ENCODE assay signal across 12 cellular contexts in genomic region chr10:23171232-23171876, GRCh38. TPM values are rescaled to one million over a fixed set of nuclear protein-coding genes. Genes with fewer than 3 reads are reported as not detected.
DNase-seq lines count a peak whose midpoint lies in the region; ATAC-seq, FAIRE-seq and TF ChIP-seq lines count a peak whose summit lies in the region.
"Had no signal": no experiment of that assay in that cellular context is flagged by ENCODE, and none has a peak within 500 bp of the region (broad histone marks: within the 10 kb centered on the region; RNA-seq: fewer than 3 reads in every experiment).

No MANE protein-coding gene starts in this region.

- DNase-seq in DND-41 (peak; percentile 10), NB4 (ENCODE audit: low read depth) (peak; percentile 7), dermis blood vessel endothelial cell (peak; percentile 59), right lobe of liver (no peak), H54 (ENCODE audit: insufficient read length, low spot score) (no peak), smooth muscle cell (lab: John Stamatoyannopoulos, UW; ENCODE audit: unreplicated experiment) (no peak), hippocampal formation (lab: John Stamatoyannopoulos, UW) (no peak)
- DNase-seq: CD8-positive, alpha-beta memory T cell; right cardiac atrium had no signal

- H3K4me3 ChIP-seq in DND-41 (ENCODE audit: low read depth in 1 of 2, low read length in 2 of 2) (no peak overlapping the region), NB4 (ENCODE audit: low read depth, low read length) (no peak overlapping the region), right lobe of liver (no peak overlapping the region), smooth muscle cell (no peak overlapping the region)

- no peaks in the 10 kb centered on the region for H3K9me3 ChIP-seq in DND-41 (ENCODE audit: insufficient read depth, low read length, severe bottlenecking)
- H3K9me3 ChIP-seq in right lobe of liver: no peaks in the 10 kb centered on the region
- H3K9me3 ChIP-seq in smooth muscle cell (replicated peaks; ENCODE audit: low read depth): no peaks in the 10 kb centered on the region

- H3K27me3 ChIP-seq in DND-41 (ENCODE audit: insufficient read depth, low read length, poor library complexity): no peaks in the 10 kb centered on the region
- H3K27me3 ChIP-seq in right lobe of liver: peaks cover 0 to 16% of the 10 kb centered on the region in 2 donors
- peaks cover 97% of the 10 kb centered on the region for H3K27me3 ChIP-seq in smooth muscle cell (ENCODE audit: low read depth)

- H4K20me1 ChIP-seq in DND-41 (ENCODE audit: insufficient read depth, low read length) (no peaks in the 10 kb centered on the region), smooth muscle cell (ENCODE audit: low read depth) (no peaks in the 10 kb centered on the region)

- FAIRE-seq in H54 (lab: Jason Lieb, UNC): no peak

- ATAC-seq in DND-41 (ENCODE audit: insufficient read depth, low read depth) (no peak), right lobe of liver (peak in 3 of 4 donors; percentile 50 to 72 (median 58)), GM18858 (IDR thresholded peaks at IDR 0.05; ENCODE audit: unreplicated experiment) (no peak)
- ATAC-seq: right cardiac atrium had no signal

- no peaks in the 10 kb centered on the region for H3F3A ChIP-seq in smooth muscle cell (ENCODE audit: low read depth)

- TF ChIP-seq POLR2A in NB4 (IDR thresholded peaks at IDR 0.05; ENCODE audit: extremely low read depth, insufficient read length) (no peak), right lobe of liver (IDR thresholded peaks at IDR 0.05) (no peak), H54 (IDR thresholded peaks at IDR 0.05; ENCODE audit: low read depth, low read length) (no peak)

- TF ChIP-seq CTCF in DND-41 (IDR thresholded peaks at IDR 0.05; ENCODE audit: borderline replicate concordance, extremely low read depth, low read length, poor library complexity, severe bottlenecking): no peak
- no peak for TF ChIP-seq CTCF in NB4 (IDR thresholded peaks at IDR 0.05; ENCODE audit: low read depth, low read length)
- no peak for TF ChIP-seq CTCF in right lobe of liver (IDR thresholded peaks at IDR 0.05)
- TF ChIP-seq CTCF in smooth muscle cell (IDR thresholded peaks at IDR 0.05; ENCODE audit: borderline replicate concordance, insufficient read depth, poor library complexity, severe bottlenecking): no peak

- H3K79me2 ChIP-seq in DND-41 (ENCODE audit: insufficient read depth, low read length) (no peaks in the 10 kb centered on the region), smooth muscle cell (ENCODE audit: low read depth) (no peaks in the 10 kb centered on the region)

- WGBS in right lobe of liver (ENCODE audit: insufficient coverage, low coverage, low lambda C conversion rate, missing lambda C conversion rate): 8% methylated on average over 25 of the region's 26 CpGs
- WGBS in smooth muscle cell (ENCODE audit: low lambda C conversion rate): 23% methylated on average over 26 of the region's 26 CpGs

- H3K4me2 ChIP-seq in DND-41 (ENCODE audit: insufficient read depth, low read length) (no peak overlapping the region), smooth muscle cell (no peak overlapping the region)

- no peak overlapping the region for H3K27ac ChIP-seq in DND-41 (ENCODE audit: low read length)
- no peak overlapping the region for H3K27ac ChIP-seq in right lobe of liver
- H3K27ac ChIP-seq in smooth muscle cell (ENCODE audit: low read depth): no peak overlapping the region

- H3K36me3 ChIP-seq in DND-41 (ENCODE audit: insufficient read depth, low read length) (no peaks in the 10 kb centered on the region), right lobe of liver (no peaks in the 10 kb centered on the region), smooth muscle cell (ENCODE audit: low read depth) (no peaks in the 10 kb centered on the region)

- intact Hi-C loops in right lobe of liver (cut with DNase I): no loop called here

- H3K4me1 ChIP-seq in DND-41 (ENCODE audit: insufficient read depth, low read length) (no peaks in the 10 kb centered on the region), right lobe of liver (peaks cover 0 to 9% (median 0%) of the 10 kb centered on the region in 4 donors), smooth muscle cell (ENCODE audit: low read depth) (no peaks in the 10 kb centered on the region)

- no peak overlapping the region for H2AFZ ChIP-seq in DND-41 (ENCODE audit: low read depth, low read length)
- no peak overlapping the region for H2AFZ ChIP-seq in smooth muscle cell (ENCODE audit: low read depth)

- H3K9ac ChIP-seq in DND-41 (ENCODE audit: low read depth, low read length): no peak overlapping the region
- no peak overlapping the region for H3K9ac ChIP-seq in smooth muscle cell (ENCODE audit: low read depth)

RNA-seq across cellular contexts. Expression of gene PTF1A, which starts 20.8 kb away (rescaled TPM):
- total RNA-seq in dermis blood vessel endothelial cell (not detected in 2 replicates), right lobe of liver (not detected), smooth muscle cell (not detected in 2 replicates)
- polyA plus RNA-seq in smooth muscle cell: 0.17 TPM in 1 of 2 replicates, not detected in the other
- total RNA-seq: CD8-positive, alpha-beta memory T cell; HT1080; lower leg skin; right cardiac atrium had no signal
- polyA plus RNA-seq: CD8-positive, alpha-beta memory T cell; right cardiac atrium had no signal

Comparison
In these comparisons a context has a peak if more than half of its experiments do, and no peak if none do; other contexts are left out.
1. ATAC-seq: peak in right lobe of liver (3 of 4); none in DND-41 (single experiment) and GM18858 (single experiment).
2. DNase-seq: peak in DND-41 (single experiment), NB4 (single experiment) and dermis blood vessel endothelial cell (single experiment); none in right lobe of liver (0 of 3), H54 (single experiment), smooth muscle cell (single experiment) and hippocampal formation (0 of 2).